ENCODE assay signal across 1 cellular context in genomic region chr1:32351077-32351858, GRCh38.
TF ChIP-seq lines count a peak whose summit lies in the region.

No MANE protein-coding gene starts in this region.

TF ChIP-seq in HepG2, 621 proteins besides CTCF, POLR2A, EP300 and RAD21 (continued from another document and continues in another):
- 0 out of 2 replicates have a peak, but pooled peaks have one; percentile 18 for TF ChIP-seq ZNF639 (CRISPR knock-in tag; conservative IDR thresholded peaks at IDR 0.05)
- no peak for TF ChIP-seq TP53 (CRISPR knock-in tag; conservative IDR thresholded peaks at IDR 0.05)
- no peak for TF ChIP-seq ATF7 (IDR thresholded peaks at IDR 0.05)
- TF ChIP-seq ATF7 (CRISPR knock-in tag; IDR thresholded peaks at IDR 0.05) = no peak
- peak; percentile 88; the same call in 1 of the 2 replicates for TF ChIP-seq ZNF773 (CRISPR knock-in tag; IDR thresholded peaks at IDR 0.05; ENCODE audit: borderline replicate concordance)
- TF ChIP-seq POGK (CRISPR knock-in tag; conservative IDR thresholded peaks at IDR 0.05) = 0 out of 2 replicates have a peak, but pooled peaks have one; percentile 40
- TF ChIP-seq ATRX (CRISPR knock-in tag; IDR thresholded peaks at IDR 0.05; ENCODE audit: borderline replicate concordance) = no peak
- TF ChIP-seq ZNF44 (CRISPR knock-in tag; IDR thresholded peaks at IDR 0.05) = no peak
- no peak for TF ChIP-seq ZNF775 (CRISPR knock-in tag; IDR thresholded peaks at IDR 0.05; ENCODE audit: borderline replicate concordance)
- peak; percentile 59; the same call in 1 of the 2 replicates for TF ChIP-seq MEF2D (CRISPR knock-in tag; IDR thresholded peaks at IDR 0.05)
- no peak; the same call in 1 of the 2 replicates for TF ChIP-seq TEAD2 (CRISPR knock-in tag; IDR thresholded peaks at IDR 0.05)
- TF ChIP-seq PITX1 (CRISPR knock-in tag; IDR thresholded peaks at IDR 0.05) = no peak; the same call in 1 of the 2 replicates
- TF ChIP-seq STAG1 (CRISPR knock-in tag; IDR thresholded peaks at IDR 0.05) = no peak
- TF ChIP-seq RBM22 (optimal IDR thresholded peaks at IDR 0.05; ENCODE audit: low read length) = no peak
- TF ChIP-seq ZMYM2 (CRISPR knock-in tag; IDR thresholded peaks at IDR 0.05) = peak; percentile 55; the same call in 1 of the 2 replicates
- 0 out of 2 replicates have a peak, but pooled peaks have one; percentile 31 for TF ChIP-seq KAT7 (CRISPR knock-in tag; IDR thresholded peaks at IDR 0.05; ENCODE audit: borderline replicate concordance)
- peak; percentile 65; the same call in 1 of the 2 replicates for TF ChIP-seq RARA (CRISPR knock-in tag; IDR thresholded peaks at IDR 0.05)
- 0 out of 2 replicates have a peak, but pooled peaks have one; percentile 13 for TF ChIP-seq HMG20B (CRISPR knock-in tag; conservative IDR thresholded peaks at IDR 0.05)
- no peak for TF ChIP-seq BATF2 (CRISPR knock-in tag; IDR thresholded peaks at IDR 0.05)
- no peak for TF ChIP-seq KIAA2018 (CRISPR knock-in tag; IDR thresholded peaks at IDR 0.05; ENCODE audit: borderline replicate concordance)
- TF ChIP-seq ZBTB26 (CRISPR knock-in tag; IDR thresholded peaks at IDR 0.05; ENCODE audit: borderline replicate concordance) = peak; percentile 70; the same call in 1 of the 2 replicates
- 0 out of 2 replicates have a peak, but pooled peaks have one; percentile 26 for TF ChIP-seq NCOR1 (IDR thresholded peaks at IDR 0.05; ENCODE audit: borderline replicate concordance, low read length)
- TF ChIP-seq ZNF160 (CRISPR knock-in tag; IDR thresholded peaks at IDR 0.05) = peak; percentile 77; the same call in 1 of the 2 replicates
- TF ChIP-seq JARID2 (CRISPR knock-in tag; IDR thresholded peaks at IDR 0.05; ENCODE audit: insufficient replicate concordance) = no peak
- no peak for TF ChIP-seq REPIN1 (CRISPR knock-in tag; IDR thresholded peaks at IDR 0.05; ENCODE audit: borderline replicate concordance, low read depth)
- 0 out of 2 replicates have a peak, but pooled peaks have one; percentile 28 for TF ChIP-seq CSRNP2 (CRISPR knock-in tag; conservative IDR thresholded peaks at IDR 0.05; ENCODE audit: low read depth)
- TF ChIP-seq ZSCAN5A (CRISPR knock-in tag; IDR thresholded peaks at IDR 0.05; ENCODE audit: borderline replicate concordance) = 0 out of 2 replicates have a peak, but pooled peaks have one; percentile 63
- TF ChIP-seq SMAD3 (CRISPR knock-in tag; IDR thresholded peaks at IDR 0.05) = 0 out of 2 replicates have a peak, but pooled peaks have one; percentile 35
- peak; percentile 41; the same call in 1 of the 2 replicates for TF ChIP-seq GATAD2A (CRISPR knock-in tag; IDR thresholded peaks at IDR 0.05)
- TF ChIP-seq HNF4A (CRISPR knock-in tag; IDR thresholded peaks at IDR 0.05) = no peak
- peak; percentile 65; the same call in 1 of the 2 replicates for TF ChIP-seq ZNF768 (CRISPR knock-in tag; IDR thresholded peaks at IDR 0.05)
- 0 out of 2 replicates have a peak, but pooled peaks have one; percentile 15 for TF ChIP-seq FOXP4 (CRISPR knock-in tag; IDR thresholded peaks at IDR 0.05)
- TF ChIP-seq ELF4 (CRISPR knock-in tag; IDR thresholded peaks at IDR 0.05; ENCODE audit: borderline replicate concordance) = no peak
- no peak; the same call in 1 of the 2 replicates for TF ChIP-seq ZNF703 (CRISPR knock-in tag; IDR thresholded peaks at IDR 0.05; ENCODE audit: borderline replicate concordance)
- TF ChIP-seq ZNF878 (CRISPR knock-in tag; IDR thresholded peaks at IDR 0.05) = peak; percentile 82; the same call in 1 of the 2 replicates
- peak; percentile 76 for TF ChIP-seq TFE3 (CRISPR knock-in tag; IDR thresholded peaks at IDR 0.05)
- peak; percentile 76 for TF ChIP-seq GABPB1 (CRISPR knock-in tag; IDR thresholded peaks at IDR 0.05)
- TF ChIP-seq IKZF4 (CRISPR knock-in tag; IDR thresholded peaks at IDR 0.05; ENCODE audit: borderline replicate concordance, low read depth, not compliant biosample characterization) = no peak
